8 cellular contexts compared by ENCODE assay signal in genomic region chr2:177212895-177213856, GRCh38. TPM values are rescaled to one million over a fixed set of nuclear protein-coding genes. Genes with fewer than 3 reads are reported as not detected.
DNase-seq lines count a peak whose midpoint lies in the region; ATAC-seq and TF ChIP-seq lines count a peak whose summit lies in the region.

No MANE protein-coding gene starts in this region.

- peak; percentile 51 for ATAC-seq in HG02588 (IDR thresholded peaks at IDR 0.05; ENCODE audit: unreplicated experiment)
- peak; percentile 65 to 71 for ATAC-seq in activated naive CD4-positive, alpha-beta T cell treated with anti-CD3 and anti-CD28 coated beads, Interleukin-2, amount 50 U/mL, for 72 hours

- peaks cover 50% of the 10 kb centered on the region for H4K20me1 ChIP-seq in SK-N-SH (ENCODE audit: insufficient read depth)

- no peak for TF ChIP-seq RAD21 in SK-N-SH (IDR thresholded peaks at IDR 0.05; ENCODE audit: low read length)

- H3K9me2 ChIP-seq in SK-N-SH, result no peaks in the 10 kb centered on the region

- TF ChIP-seq POLR2A in NB4 (IDR thresholded peaks at IDR 0.05; ENCODE audit: extremely low read depth, insufficient read length) (peak; percentile 37), ovary (IDR thresholded peaks at IDR 0.05) (peak; percentile 6)

- H3K36me3 Mint-ChIP-seq in activated naive CD4-positive, alpha-beta T cell treated with anti-CD3 and anti-CD28 coated beads, Interleukin-2, amount 50 U/mL, for 72 hours, result peaks cover 47 to 50% of the 10 kb centered on the region in 2 donors

- CTCF ChIA-PET in SK-N-SH (lab: Yijun Ruan, JAX), result interaction anchor here (1.3 to 1.7 kb wide), 4 partner anchors 12 to 50 kb away, joined by 4 to 10 read pairs (median 4); no protein-coding TSS in a partner anchor

- TF ChIP-seq EP300 in SK-N-SH (IDR thresholded peaks at IDR 0.05; ENCODE audit: borderline replicate concordance in 1 of 2, low read depth in 1 of 2, low read length in 1 of 2) (no peak; a peak in 2 of 4 replicates), ovary (IDR thresholded peaks at IDR 0.05) (no peak)

- POLR2A ChIA-PET in SK-N-SH (lab: Yijun Ruan, JAX), result interaction anchor here (0.6 to 1.7 kb wide), 9 partner anchors 11 to 398 kb away, joined by 3 to 28 read pairs (median 3); partner anchors contain the start of gene NFE2L2

- H3K27ac ChIP-seq in SK-N-SH (ENCODE audit: low read depth in 2 of 2, low read length in 1 of 2), result peak overlapping the region; percentile 95 to 99
- H3K27ac ChIP-seq in ovary, result peak overlapping the region; percentile 99
- H3K27ac ChIP-seq in thymus (ENCODE audit: low read depth), result peak overlapping the region; percentile 99

- DNase-seq in GM10266 (ENCODE audit: extremely low spot score) (peak; percentile 86), NB4 (ENCODE audit: low read depth) (peak; percentile 96), SK-N-SH (peak; percentile 93), head of caudate nucleus (peak; percentile 51 to 95 (median 86)), ovary (peak; percentile 90 to 94 (median 93))
- peak; percentile 88 for DNase-seq in activated naive CD4-positive, alpha-beta T cell treated with anti-CD3 and anti-CD28 coated beads, Interleukin-2, amount 50 U/mL, for 72 hours (ENCODE audit: low spot score in 2 of 2)

- H3K4me2 ChIP-seq in SK-N-SH, result peak overlapping the region; percentile 79

- H3K27me3 ChIP-seq in SK-N-SH (ENCODE audit: insufficient read depth) (no peaks in the 10 kb centered on the region), ovary (no peaks in the 10 kb centered on the region), thymus (ENCODE audit: control insufficient read depth, insufficient read depth) (no peaks in the 10 kb centered on the region)

- H3K27ac Mint-ChIP-seq in activated naive CD4-positive, alpha-beta T cell treated with anti-CD3 and anti-CD28 coated beads, Interleukin-2, amount 50 U/mL, for 72 hours, result peak overlapping the region; percentile 97

- peak overlapping the region; percentile 84 for H3K4me3 ChIP-seq in NB4 (ENCODE audit: low read depth, low read length)
- H3K4me3 ChIP-seq in SK-N-SH (ENCODE audit: low read depth in 2 of 2, low read length in 1 of 2), result peak overlapping the region; percentile 72 to 80
- peak overlapping the region; percentile 94 for H3K4me3 ChIP-seq in ovary
- peak overlapping the region; percentile 78 for H3K4me3 ChIP-seq in thymus (ENCODE audit: low read length)

- peaks cover 27% of the 10 kb centered on the region for H3F3A ChIP-seq in SK-N-SH (replicated peaks; ENCODE audit: insufficient read depth)

- H3K36me3 ChIP-seq in SK-N-SH (replicated peaks in 1 of 2; ENCODE audit: control insufficient read depth in 1 of 2, insufficient read depth in 2 of 2, low read length in 1 of 2), result peaks cover 26 to 46% of the 10 kb centered on the region in 2 experiments
- no peaks in the 10 kb centered on the region for H3K36me3 ChIP-seq in ovary
- peaks cover 15% of the 10 kb centered on the region for H3K36me3 ChIP-seq in thymus (ENCODE audit: control insufficient read depth, insufficient read depth)

- H2AFZ ChIP-seq in SK-N-SH (ENCODE audit: low read depth), result no peak overlapping the region

- peaks cover 81% of the 10 kb centered on the region for H3K79me2 ChIP-seq in SK-N-SH (ENCODE audit: insufficient read depth)

- H3K9ac ChIP-seq in SK-N-SH, result peak overlapping the region; percentile 96

- H3K9me3 ChIP-seq in SK-N-SH, result no peaks in the 10 kb centered on the region
- no peaks in the 10 kb centered on the region for H3K9me3 ChIP-seq in ovary
- no peaks in the 10 kb centered on the region for H3K9me3 ChIP-seq in thymus (ENCODE audit: control insufficient read depth)

- H3K4me1 ChIP-seq in SK-N-SH (ENCODE audit: control insufficient read depth in 1 of 2, insufficient read depth in 2 of 2, low read depth in 1 of 2, low read length in 1 of 2) (peaks cover 0 to 23% of the 10 kb centered on the region in 2 experiments; a peak in 3 of 4 replicates), ovary (ENCODE audit: insufficient read depth) (peaks cover 3% of the 10 kb centered on the region), thymus (ENCODE audit: control insufficient read depth, insufficient read depth, low read length) (peaks cover 6% of the 10 kb centered on the region)

- intact Hi-C loops in head of caudate nucleus (cut with DNase I) (loop anchor here (1.0 to 2.0 kb wide), 2 partner anchors 48 to 51 kb away; partner anchors contain the start of gene NFE2L2), ovary (cut with DNase I) (loop anchor here (1.0 to 5.0 kb wide), 6 partner anchors 46 to 1091 kb away; partner anchors contain the start of genes NFE2L2 (in 3 of the 4) and HOXD9 (in 1 of the 4))

- WGBS in SK-N-SH (ENCODE audit: low lambda C conversion rate), result under 1% methylated on average over 56 of the region's 74 CpGs
- WGBS in ovary, 3 donors, result 0 to 1% (median 1%) methylated on average over 66 to 74 of the region's 74 CpGs
- WGBS in thymus, result under 1% methylated on average over 74 of the region's 74 CpGs

- no peak for TF ChIP-seq CTCF in GM10266 (IDR thresholded peaks at IDR 0.05; ENCODE audit: control insufficient read depth, insufficient read depth, low read depth, missing control alignments)
- TF ChIP-seq CTCF in NB4 (IDR thresholded peaks at IDR 0.05; ENCODE audit: low read depth, low read length), result no peak
- TF ChIP-seq CTCF in SK-N-SH (IDR thresholded peaks at IDR 0.05), result no peak
- TF ChIP-seq CTCF in ovary (IDR thresholded peaks at IDR 0.05), result peak in 2 of 3 donors; percentile 12 to 23

- no peaks in the 10 kb centered on the region for H3K9me3 Mint-ChIP-seq in activated naive CD4-positive, alpha-beta T cell treated with anti-CD3 and anti-CD28 coated beads, Interleukin-2, amount 50 U/mL, for 72 hours

TF ChIP-seq in SK-N-SH, 30 proteins besides CTCF, POLR2A, EP300 and RAD21 (continues in another document):
- TF ChIP-seq YY1 (IDR thresholded peaks at IDR 0.05; ENCODE audit: low read depth) (peak; percentile 92), USF1 (IDR thresholded peaks at IDR 0.05; ENCODE audit: borderline replicate concordance, low read depth) (no peak; the same call in 1 of the 2 replicates), FOXJ3 (CRISPR knock-in tag; IDR thresholded peaks at IDR 0.05) (no peak), MAX (IDR thresholded peaks at IDR 0.05; ENCODE audit: low read depth) (peak; percentile 76; the same call in 1 of the 2 replicates), USF2 (IDR thresholded peaks at IDR 0.05; ENCODE audit: borderline replicate concordance, low read depth, low read length) (no peak), SIN3A (IDR thresholded peaks at IDR 0.05; ENCODE audit: borderline replicate concordance, low read depth, low read length) (peak; percentile 87; the same call in 1 of the 2 replicates), IRF3 (IDR thresholded peaks at IDR 0.05; ENCODE audit: low read depth, low read length) (no peak), RFX5 (IDR thresholded peaks at IDR 0.05; ENCODE audit: low read length) (no peak), CHD2 (IDR thresholded peaks at IDR 0.05; ENCODE audit: low read length, partially characterized antibody) (peak; percentile 88), FOXM1 (IDR thresholded peaks at IDR 0.05; ENCODE audit: low read depth) (no peak)

RNA-seq across cellular contexts. Expression of gene HNRNPA3, which starts 0.6 kb away (rescaled TPM):
- polyA plus RNA-seq in SK-N-SH (2012; rRNA removed) (86.5 and 102 TPM in 2 replicates), ovary (100 to 1,000 TPM; 175 to 273 TPM), thymus (228 TPM)
- 125 and 185 TPM in 2 replicates for polyA plus RNA-seq in SK-N-SH (2012; cell fraction: cytosol; rRNA removed)
- 58.1 and 110 TPM in 2 replicates for polyA plus RNA-seq in SK-N-SH (2012; cell fraction: nucleus; rRNA removed)
- total RNA-seq in activated naive CD4-positive, alpha-beta T cell treated with anti-CD3 and anti-CD28 coated beads, Interleukin-2, amount 50 U/mL, for 72 hours, result 100 to 1,000 TPM; 259 to 273 TPM
- 100 to 1,000 TPM in 5 of 7 donors, 10 to 100 TPM in 2; 71.0 to 240 (median 216) TPM for total RNA-seq in ovary

RNA-seq across cellular contexts. Expression of gene NFE2L2, which starts 51.4 kb away (rescaled TPM):
- 40.9 and 61.9 TPM in 2 replicates for polyA plus RNA-seq in SK-N-SH (2012; rRNA removed)
- polyA plus RNA-seq in SK-N-SH (2012; cell fraction: cytosol; rRNA removed), result 57.8 and 59.5 TPM in 2 replicates
- polyA plus RNA-seq in SK-N-SH (2012; cell fraction: nucleus; rRNA removed), result 51.9 and 65.3 TPM in 2 replicates
- 10 to 100 TPM; 44.7 to 82.2 TPM for total RNA-seq in activated naive CD4-positive, alpha-beta T cell treated with anti-CD3 and anti-CD28 coated beads, Interleukin-2, amount 50 U/mL, for 72 hours
- total RNA-seq in ovary, result 100 to 1,000 TPM; 120 to 198 (median 157) TPM
- polyA plus RNA-seq in ovary, result 100 to 1,000 TPM; 128 to 131 TPM
- 91.7 TPM for polyA plus RNA-seq in thymus

Comparison
In these comparisons a context has a peak if more than half of its experiments do, and no peak if none do; other contexts are left out.
1. Peak in every context shown above with its lines: DNase-seq, ATAC-seq, H3K4me3 ChIP-seq and H3K27ac ChIP-seq.
2. CTCF ChIP-seq: peak in ovary (2 of 3); none in GM10266 (single experiment), NB4 (single experiment) and SK-N-SH (single experiment).